In genomic region chr18:48948112-48949050, GRCh38 we compare ENCODE assay signal across 8 cellular contexts. TPM values are rescaled to one million over a fixed set of nuclear protein-coding genes. Genes with fewer than 3 reads are reported as not detected.
A peak's percentile ranks its signal among the peaks of the same experiment; 100 is the strongest.
DNase-seq lines count a peak whose midpoint lies in the region; ATAC-seq and TF ChIP-seq lines count a peak whose summit lies in the region.

No MANE protein-coding gene starts in this region.

- peak; percentile 16 to 18 for TF ChIP-seq POLR2A in Peyer's patch (IDR thresholded peaks at IDR 0.05)

- H3K27ac ChIP-seq in C4-2B (peak overlapping the region; percentile 86), Peyer's patch (peak overlapping the region; percentile 97 to 99 (median 99)), angular gyrus (ENCODE audit: low read depth, low read length) (peak overlapping the region; percentile 47)

- ATAC-seq in HG03378 (IDR thresholded peaks at IDR 0.05; ENCODE audit: unreplicated experiment) = no peak
- no peak for ATAC-seq in GM21619 (IDR thresholded peaks at IDR 0.05; ENCODE audit: unreplicated experiment)

- H3K4me3 ChIP-seq in Peyer's patch (peak overlapping the region; percentile 86 to 96 (median 91)), retinal pigment epithelial cell (ENCODE audit: low read length) (peak overlapping the region; percentile 97)

- peaks cover 0 to 17% (median 0%) of the 10 kb centered on the region in 3 donors for H3K36me3 ChIP-seq in Peyer's patch

- no peaks in the 10 kb centered on the region for H3K9me3 ChIP-seq in Peyer's patch

- H3K4me1 ChIP-seq in Peyer's patch = peaks cover 0 to 48% (median 32%) of the 10 kb centered on the region in 4 donors

- TF ChIP-seq CTCF in C4-2B (conservative IDR thresholded peaks at IDR 0.05) = no peak
- peak in 1 of 6 experiments; percentile 6 for TF ChIP-seq CTCF in Peyer's patch (IDR thresholded peaks at IDR 0.05)
- TF ChIP-seq CTCF in retinal pigment epithelial cell (conservative IDR thresholded peaks at IDR 0.05; ENCODE audit: low read depth, low read length) = no peak

- H3K27me3 ChIP-seq in Peyer's patch = no peaks in the 10 kb centered on the region

- peak; percentile 39 for DNase-seq in HCEC 1CT
- peak; percentile 62 to 85 (median 76) for DNase-seq in Peyer's patch
- DNase-seq in hippocampal formation (lab: John Stamatoyannopoulos, UW) = peak; percentile 57 to 69
- DNase-seq in retinal pigment epithelial cell (ENCODE audit: low read depth) = no peak

RNA-seq across cellular contexts. Expression of gene SMAD7, which starts 2.4 kb away (rescaled TPM):
- 100 to 1,000 TPM in 1 of 4 donors, 10 to 100 TPM in 3; 42.9 to 100 (median 68.7) TPM for total RNA-seq in Peyer's patch

Comparison
In these comparisons a context has a peak if more than half of its experiments do, and no peak if none do; other contexts are left out.
1. H3K27ac ChIP-seq: peak in every context shown above with its lines; median percentile 99 in Peyer's patch; 86 in C4-2B; 47 in angular gyrus.